In the genomic region with DNA sequence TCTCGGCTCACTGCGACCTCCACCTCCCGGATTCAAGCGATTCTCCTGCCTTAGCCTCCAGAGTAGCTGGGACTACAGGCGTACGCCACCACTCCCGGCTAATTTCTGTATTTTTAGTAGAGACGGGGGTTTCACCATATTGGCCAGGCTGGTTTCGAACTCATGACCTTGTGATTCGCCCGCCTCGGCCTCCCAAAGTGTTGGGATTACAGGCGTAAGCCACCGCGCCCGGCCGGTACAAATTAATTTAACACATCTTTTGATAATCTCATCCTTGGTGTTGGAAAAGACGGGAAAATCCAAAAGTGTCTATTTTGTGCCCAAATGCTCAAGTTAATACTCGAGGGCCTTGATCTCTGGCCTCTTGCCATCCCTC, we compare ENCODE assay signal across 8 cellular contexts. TPM values are rescaled to one million over a fixed set of nuclear protein-coding genes. Genes with fewer than 3 reads are reported as not detected.
DNase-seq lines count a peak whose midpoint lies in the region; ATAC-seq and TF ChIP-seq lines count a peak whose summit lies in the region.
"Not testable (repeated sequence)": the region's sequence is repeated elsewhere in the genome, so short reads cannot be mapped to it uniquely, and the experiment has no call there.

No MANE protein-coding gene starts in this region.

- CTCF ChIA-PET in naive thymus-derived CD4-positive, alpha-beta T cell (lab: Charles Lee), result interaction anchor here (1.1 to 4.0 kb wide), 2 partner anchors 59 to 65 kb away, joined by 4 to 27 read pairs; a partner anchor contains a TSS

- H3K36me3 Mint-ChIP-seq in activated naive CD4-positive, alpha-beta T cell treated with anti-CD3 and anti-CD28 coated beads, Interleukin-2, amount 50 U/mL, for 72 hours, result peaks cover 16 to 40% of the 10 kb centered on the region in 2 donors
- H3K36me3 Mint-ChIP-seq in naive thymus-derived CD4-positive, alpha-beta T cell, result peaks cover 0 to 13% (median 3%) of the 10 kb centered on the region in 5 donors

- H3K36me3 ChIP-seq in H7 (replicated peaks; ENCODE audit: control insufficient read depth, insufficient read depth, low read length); RWPE2 (ENCODE audit: low read depth); ectodermal cell (ENCODE audit: control insufficient read depth, insufficient read depth, low read length); iPS DF 6.9 (ENCODE audit: control insufficient read depth, insufficient read depth, low read length); smooth muscle cell (ENCODE audit: low read depth): not testable (repeated sequence)
- peaks cover 0 to 11% (median 0%) of the 10 kb centered on the region in 3 experiments for H3K36me3 ChIP-seq in naive thymus-derived CD4-positive, alpha-beta T cell (ENCODE audit: control insufficient read depth in 2 of 3, insufficient read depth in 3 of 3, low read length in 3 of 3)

- H3K4me2 ChIP-seq in smooth muscle cell, result peak overlapping the region; percentile 96

- ATAC-seq in RWPE2 (ENCODE audit: low read depth); activated naive CD4-positive, alpha-beta T cell treated with anti-CD3 and anti-CD28 coated beads, Interleukin-2, amount 50 U/mL, for 72 hours; naive thymus-derived CD4-positive, alpha-beta T cell: not testable (repeated sequence)

- H4K20me1 ChIP-seq in smooth muscle cell (ENCODE audit: low read depth), result peaks cover 29% of the 10 kb centered on the region

- H3K27me3 Mint-ChIP-seq in naive thymus-derived CD4-positive, alpha-beta T cell, result not testable (repeated sequence)

- H3K4me1 Mint-ChIP-seq in naive thymus-derived CD4-positive, alpha-beta T cell, result peaks cover 27 to 61% (median 52%) of the 10 kb centered on the region in 7 donors

- H3K4me3 Mint-ChIP-seq in naive thymus-derived CD4-positive, alpha-beta T cell, result peak overlapping the region; percentile 89 to 97 (median 94)

- peak overlapping the region; percentile 85 for H3K27ac ChIP-seq in 22Rv1
- peak overlapping the region; percentile 54 for H3K27ac ChIP-seq in RWPE2 (ENCODE audit: poor library complexity, severe bottlenecking)
- H3K27ac ChIP-seq in ectodermal cell (ENCODE audit: insufficient read depth, low read depth, low read length, poor library complexity, severe bottlenecking); iPS DF 6.9 (ENCODE audit: low read length); smooth muscle cell (ENCODE audit: low read depth): not testable (repeated sequence)
- H3K27ac ChIP-seq in naive thymus-derived CD4-positive, alpha-beta T cell (ENCODE audit: low read depth, low read length), result peak overlapping the region; percentile 85

- not testable (repeated sequence) for TF ChIP-seq CTCF in 22Rv1 (IDR thresholded peaks at IDR 0.05); RWPE2 (IDR thresholded peaks at IDR 0.05; ENCODE audit: poor library complexity, severe bottlenecking); smooth muscle cell (IDR thresholded peaks at IDR 0.05; ENCODE audit: borderline replicate concordance, insufficient read depth, poor library complexity, severe bottlenecking)

- not testable (repeated sequence) for H3F3A ChIP-seq in smooth muscle cell (ENCODE audit: low read depth)

- peak overlapping the region; percentile 95 to 99 for H3K27ac Mint-ChIP-seq in activated naive CD4-positive, alpha-beta T cell treated with anti-CD3 and anti-CD28 coated beads, Interleukin-2, amount 50 U/mL, for 72 hours
- H3K27ac Mint-ChIP-seq in naive thymus-derived CD4-positive, alpha-beta T cell, result peak overlapping the region; percentile 71 to 97 (median 96)

- H3K9me3 Mint-ChIP-seq in activated naive CD4-positive, alpha-beta T cell treated with anti-CD3 and anti-CD28 coated beads, Interleukin-2, amount 50 U/mL, for 72 hours; naive thymus-derived CD4-positive, alpha-beta T cell: not testable (repeated sequence)

- intact Hi-C loops in naive thymus-derived CD4-positive, alpha-beta T cell (cut with micrococcal nuclease), result loop anchor here in 1 of 2 donors (5.0 kb wide), 1 partner anchor 1253 kb away; a partner anchor contains a TSS

- WGBS in ectodermal cell, 2 experiments, result 86 to 87% methylated on average over 19 of the region's 19 CpGs
- no CpG with 5 or more reads among the region's 19 CpGs for WGBS in iPS DF 6.9 (ENCODE audit: insufficient coverage, insufficient read length)
- WGBS in smooth muscle cell (ENCODE audit: low lambda C conversion rate), result 85% methylated on average over 19 of the region's 19 CpGs

- not testable (repeated sequence) for H3K27me3 ChIP-seq in H7 (ENCODE audit: control insufficient read depth, insufficient read depth, low read length); RWPE2 (ENCODE audit: insufficient read depth, poor library complexity, severe bottlenecking); ectodermal cell (ENCODE audit: control insufficient read depth, insufficient read depth, low read length, poor library complexity, severe bottlenecking); iPS DF 6.9 (ENCODE audit: control insufficient read depth, insufficient read depth, low read length); naive thymus-derived CD4-positive, alpha-beta T cell (ENCODE audit: control insufficient read depth in 2 of 2, insufficient read depth in 2 of 2, low read length in 2 of 2); smooth muscle cell (ENCODE audit: low read depth)

- not testable (repeated sequence) for H3K9me3 ChIP-seq in RWPE2 (ENCODE audit: severe bottlenecking); ectodermal cell (ENCODE audit: control insufficient read depth, low read length); iPS DF 6.9 (ENCODE audit: control insufficient read depth, insufficient read depth, low read length); naive thymus-derived CD4-positive, alpha-beta T cell (ENCODE audit: control insufficient read depth in 2 of 3, low read length in 3 of 3); smooth muscle cell (replicated peaks; ENCODE audit: low read depth)

- peak overlapping the region; percentile 100 for H2AFZ ChIP-seq in smooth muscle cell (ENCODE audit: low read depth)

- not testable (repeated sequence) for H3K9ac ChIP-seq in smooth muscle cell (ENCODE audit: low read depth)

- H3K4me1 ChIP-seq in RWPE2 (ENCODE audit: insufficient read depth, poor library complexity, severe bottlenecking); ectodermal cell (ENCODE audit: control insufficient read depth, insufficient read depth, low read length); iPS DF 6.9 (ENCODE audit: control insufficient read depth, insufficient read depth, low read length): not testable (repeated sequence)
- H3K4me1 ChIP-seq in naive thymus-derived CD4-positive, alpha-beta T cell (ENCODE audit: control insufficient read depth in 2 of 2, insufficient read depth in 2 of 2, low read length in 2 of 2), result peaks cover 11 to 16% of the 10 kb centered on the region in 2 donors
- H3K4me1 ChIP-seq in smooth muscle cell (ENCODE audit: low read depth), result peaks cover 19% of the 10 kb centered on the region

- DNase-seq in H7; RWPE2 (ENCODE audit: low spot score); activated naive CD4-positive, alpha-beta T cell treated with anti-CD3 and anti-CD28 coated beads, Interleukin-2, amount 50 U/mL, for 72 hours (ENCODE audit: low spot score in 2 of 2); iPS DF 6.9 (ENCODE audit: low read depth, low spot score); smooth muscle cell (lab: John Stamatoyannopoulos, UW; ENCODE audit: unreplicated experiment): not testable (repeated sequence)
- DNase-seq in naive thymus-derived CD4-positive, alpha-beta T cell, result peak in 2 of 9 donors; percentile 2

- POLR2A ChIA-PET in naive thymus-derived CD4-positive, alpha-beta T cell (lab: Charles Lee), result interaction anchor here (0.8 to 2.6 kb wide), 5 partner anchors 59 to 95 kb away, joined by 4 to 106 read pairs (median 5); a partner anchor contains a TSS

- peaks cover 37% of the 10 kb centered on the region for H3K79me2 ChIP-seq in smooth muscle cell (ENCODE audit: low read depth)

- H3K4me3 ChIP-seq in H7 (ENCODE audit: insufficient read depth, low read depth, low read length) (peak overlapping the region; percentile 95), RWPE2 (ENCODE audit: severe bottlenecking) (peak overlapping the region; percentile 92), ectodermal cell (ENCODE audit: insufficient read depth, low read depth, low read length) (peak overlapping the region; percentile 90), iPS DF 6.9 (ENCODE audit: low read length) (peak overlapping the region; percentile 69; the same call in 1 of the 2 replicates), smooth muscle cell (peak overlapping the region; percentile 97)
- H3K4me3 ChIP-seq in naive thymus-derived CD4-positive, alpha-beta T cell (ENCODE audit: low read length), result peak overlapping the region; percentile 99

RNA-seq across cellular contexts. Expression of a gene that starts 1.0 kb away (rescaled TPM):
- total RNA-seq in H7 (2014; rRNA removed; shearing (Covaris generic)), result 39.1 and 59.7 TPM in 2 replicates
- 10 to 100 TPM in 1 of 2 donors, 1 to 10 TPM in 1; 7.6 to 17.7 TPM for total RNA-seq in activated naive CD4-positive, alpha-beta T cell treated with anti-CD3 and anti-CD28 coated beads, Interleukin-2, amount 50 U/mL, for 72 hours
- polyA plus RNA-seq in ectodermal cell (2013, experiment 1 of 4), result 44.1 TPM
- 45.1 TPM for polyA plus RNA-seq in ectodermal cell (2013, experiment 2 of 4)
- polyA plus RNA-seq in ectodermal cell (2013, experiment 3 of 4), result 35.7 TPM
- polyA plus RNA-seq in ectodermal cell (2013, experiment 4 of 4), result 47.3 TPM
- 10 to 100 TPM; 16.9 to 27.6 (median 23.0) TPM for total RNA-seq in naive thymus-derived CD4-positive, alpha-beta T cell
- polyA plus RNA-seq in naive thymus-derived CD4-positive, alpha-beta T cell, result 10 to 100 TPM; 25.7 to 29.8 TPM
- total RNA-seq in smooth muscle cell, result 45.6 and 57.9 TPM in 2 replicates
- polyA plus RNA-seq in smooth muscle cell, result 19.1 and 21.0 TPM in 2 replicates
